In genomic region chr17:27217631-27218030, GRCh38 we compare ENCODE assay signal across 13 cellular contexts.
DNase-seq lines count a peak whose midpoint lies in the region; ATAC-seq and TF ChIP-seq lines count a peak whose summit lies in the region.
"Had no signal": no experiment of that assay in that cellular context is flagged by ENCODE, and none has a peak within 500 bp of the region (broad histone marks: within the 10 kb centered on the region; RNA-seq: fewer than 3 reads in every experiment).

No MANE protein-coding gene starts in this region.

- H3K36me3 ChIP-seq in prostate gland (no peaks in the 10 kb centered on the region), neural progenitor cell (no peaks in the 10 kb centered on the region), A673 (ENCODE audit: insufficient read depth, low read length, poor library complexity, severe bottlenecking) (no peaks in the 10 kb centered on the region)
- H3K36me3 ChIP-seq: adrenal gland had no signal

- intact Hi-C loops in left colon (cut with DNase I, micrococcal nuclease) (no loop called here), prostate gland (cut with DNase I) (no loop called here), A673 (cut with micrococcal nuclease; ENCODE audit: unreplicated experiment) (no loop called here)

- H3K4me2 ChIP-seq in neural progenitor cell: no peak overlapping the region
- H3K4me2 ChIP-seq: SK-N-SH had no signal

- no TSS peak for BruUV-seq in A673 (replicated peaks; lab: Mats Ljungman, UMichigan)

- no peaks in the 10 kb centered on the region for H3F3A ChIP-seq in neural progenitor cell (ENCODE audit: low read depth)

- H4K20me1 ChIP-seq in neural progenitor cell (ENCODE audit: low read depth): no peaks in the 10 kb centered on the region

- H3K27ac ChIP-seq in prostate gland: no peak overlapping the region
- no peak overlapping the region for H3K27ac ChIP-seq in neural progenitor cell
- H3K27ac ChIP-seq in A673 (ENCODE audit: low read depth, low read length, poor library complexity, severe bottlenecking): no peak overlapping the region
- H3K27ac ChIP-seq: adrenal gland had no signal

- no peak overlapping the region for H3K4me3 ChIP-seq in prostate gland
- no peak overlapping the region for H3K4me3 ChIP-seq in neural progenitor cell
- H3K4me3 ChIP-seq in A673 (ENCODE audit: low read depth, low read length, poor library complexity, severe bottlenecking): no peak overlapping the region
- H3K4me3 ChIP-seq: adrenal gland had no signal

- peaks cover 6% of the 10 kb centered on the region for H3K27me3 Mint-ChIP-seq in neural progenitor cell (ENCODE audit: insufficient read depth, low read depth)

- no peaks in the 10 kb centered on the region for H3K4me1 Mint-ChIP-seq in neural progenitor cell
- H3K4me1 Mint-ChIP-seq: natural killer cell had no signal

- DNase-seq in left colon (no peak), prostate gland (ENCODE audit: low spot score) (no peak), neural progenitor cell (ENCODE audit: low spot score) (no peak), A673 (ENCODE audit: low spot score) (no peak), C1 segment of cervical spinal cord (lab: John Stamatoyannopoulos, UW) (no peak)
- DNase-seq: adrenal gland, GF-D8, KG1, natural killer cell, SK-N-SH had no signal

- H3K9ac ChIP-seq in neural progenitor cell: no peak overlapping the region
- H3K9ac ChIP-seq: SK-N-SH had no signal

- TF ChIP-seq CTCF in prostate gland (IDR thresholded peaks at IDR 0.05) (no peak), neural progenitor cell (IDR thresholded peaks at IDR 0.05) (no peak), A673 (conservative IDR thresholded peaks at IDR 0.05; ENCODE audit: low read depth, low read length) (no peak)

- no peak overlapping the region for H3K27ac Mint-ChIP-seq in neural progenitor cell
- H3K27ac Mint-ChIP-seq: natural killer cell had no signal

- H3K27me3 ChIP-seq in prostate gland (replicated peaks; ENCODE audit: insufficient read depth) (no peaks in the 10 kb centered on the region), neural progenitor cell (no peaks in the 10 kb centered on the region), A673 (replicated peaks; ENCODE audit: insufficient read depth, low read depth, low read length, poor library complexity) (no peaks in the 10 kb centered on the region)
- H3K27me3 ChIP-seq: adrenal gland had no signal

- H2AFZ ChIP-seq in neural progenitor cell (replicated peaks): no peak overlapping the region

- no peak overlapping the region for H3K4me3 Mint-ChIP-seq in neural progenitor cell
- H3K4me3 Mint-ChIP-seq: natural killer cell had no signal

- no peaks in the 10 kb centered on the region for H3K36me3 Mint-ChIP-seq in neural progenitor cell
- H3K36me3 Mint-ChIP-seq: natural killer cell had no signal

- H3K79me2 ChIP-seq in neural progenitor cell (ENCODE audit: low read depth): no peaks in the 10 kb centered on the region

- POLR2A ChIA-PET in A673 (lab: Charles Lee; ENCODE audit: low non-redundant PET): no interaction called here

- peaks cover 9% of the 10 kb centered on the region for H3K9me3 Mint-ChIP-seq in neural progenitor cell
- H3K9me3 Mint-ChIP-seq: natural killer cell had no signal

- ATAC-seq in GM18519 (IDR thresholded peaks at IDR 0.05; ENCODE audit: low FRiP score, unreplicated experiment): peak; percentile 49
- peak; percentile 74 for ATAC-seq in GM21529 (IDR thresholded peaks at IDR 0.05; ENCODE audit: unreplicated experiment)
- peak; percentile 77 for ATAC-seq in HG03432 (IDR thresholded peaks at IDR 0.05; ENCODE audit: unreplicated experiment)
- ATAC-seq in left colon: peak; percentile 30

- CTCF ChIA-PET in A673 (lab: Charles Lee): no interaction called here

- no peak for TF ChIP-seq POLR2A in prostate gland (IDR thresholded peaks at IDR 0.05)

- WGBS in prostate gland: 96% methylated on average over 5 of the region's 5 CpGs

- H3K9me3 ChIP-seq in prostate gland (no peaks in the 10 kb centered on the region), neural progenitor cell (ENCODE audit: low read depth) (no peaks in the 10 kb centered on the region), A673 (ENCODE audit: low read depth, low read length, poor library complexity, severe bottlenecking) (no peaks in the 10 kb centered on the region)
- H3K9me3 ChIP-seq: adrenal gland, SK-N-SH had no signal

- no peaks in the 10 kb centered on the region for H3K4me1 ChIP-seq in prostate gland (replicated peaks)
- H3K4me1 ChIP-seq in neural progenitor cell: no peaks in the 10 kb centered on the region
- no peaks in the 10 kb centered on the region for H3K4me1 ChIP-seq in A673 (ENCODE audit: insufficient read depth, low read length, poor library complexity, severe bottlenecking)
- H3K4me1 ChIP-seq: adrenal gland had no signal
